In genomic region chr3:131361464-131362421, GRCh38 we compare ENCODE assay signal across 8 cellular contexts. TPM values are rescaled to one million over a fixed set of nuclear protein-coding genes. Genes with fewer than 3 reads are reported as not detected.
DNase-seq lines count a peak whose midpoint lies in the region; ATAC-seq and TF ChIP-seq lines count a peak whose summit lies in the region.

No MANE protein-coding gene starts in this region.

- no peaks in the 10 kb centered on the region for H3K79me2 ChIP-seq in Karpas-422 (ENCODE audit: low read length)

- no peak overlapping the region for H3K4me2 ChIP-seq in Karpas-422 (ENCODE audit: low read depth, low read length, poor library complexity, severe bottlenecking)

- TF ChIP-seq CTCF in neural crest cell (conservative IDR thresholded peaks at IDR 0.05) = no peak

- peaks cover 6% of the 10 kb centered on the region for H3K9me3 Mint-ChIP-seq in activated T-cell treated with anti-CD3 and anti-CD28 coated beads, Interleukin-2, amount 50 U/mL, for 4 hours
- peaks cover 8% of the 10 kb centered on the region for H3K9me3 Mint-ChIP-seq in neural crest cell

- no peak overlapping the region for H3K4me3 ChIP-seq in Karpas-422 (ENCODE audit: low read length)

- no peak overlapping the region for H3K9ac ChIP-seq in Karpas-422 (ENCODE audit: low read length)

- no peaks in the 10 kb centered on the region for H4K20me1 ChIP-seq in Karpas-422 (ENCODE audit: insufficient read depth, low read depth, low read length)

- H3K36me3 Mint-ChIP-seq in activated T-cell treated with anti-CD3 and anti-CD28 coated beads, Interleukin-2, amount 50 U/mL, for 4 hours (ENCODE audit: insufficient read depth) = no peaks in the 10 kb centered on the region
- no peaks in the 10 kb centered on the region for H3K36me3 Mint-ChIP-seq in neural crest cell (ENCODE audit: low read depth)

- DNase-seq in AG08395 (ENCODE audit: low spot score) = peak; percentile 36
- no peak for DNase-seq in activated T-cell treated with anti-CD3 and anti-CD28 coated beads, Interleukin-2, amount 50 U/mL, for 4 hours
- DNase-seq in germinal center (ENCODE audit: low spot score) = peak; percentile 50
- DNase-seq in neural crest cell (ENCODE audit: low read depth, low spot score) = peak; percentile 18
- DNase-seq in Karpas-422 = no peak
- DNase-seq in OCI-M2 (lab: John Stamatoyannopoulos, UW; ENCODE audit: unreplicated experiment) = no peak

- peak overlapping the region; percentile 35 for H3K4me3 Mint-ChIP-seq in activated T-cell treated with anti-CD3 and anti-CD28 coated beads, Interleukin-2, amount 50 U/mL, for 4 hours
- H3K4me3 Mint-ChIP-seq in neural crest cell = peak overlapping the region; percentile 76

- H3K27ac ChIP-seq in Karpas-422 (ENCODE audit: low read length) = no peak overlapping the region

- H3K9me3 ChIP-seq in Karpas-422 (ENCODE audit: low read length) = no peaks in the 10 kb centered on the region

- no peaks in the 10 kb centered on the region for H3K4me1 ChIP-seq in Karpas-422 (ENCODE audit: low read length)

- ATAC-seq in GM19023 (IDR thresholded peaks at IDR 0.05; ENCODE audit: unreplicated experiment) (peak; percentile 91), HG03521 (IDR thresholded peaks at IDR 0.05; ENCODE audit: unreplicated experiment) (peak; percentile 98)
- ATAC-seq in activated T-cell treated with anti-CD3 and anti-CD28 coated beads, Interleukin-2, amount 50 U/mL, for 4 hours = peak; percentile 41 to 42

- H3K27me3 ChIP-seq in Karpas-422 (ENCODE audit: low read length) = no peaks in the 10 kb centered on the region

- H3K27ac Mint-ChIP-seq in neural crest cell (ENCODE audit: unreplicated experiment) = no peak overlapping the region

- H3K9me2 ChIP-seq in Karpas-422 (replicated peaks; ENCODE audit: insufficient read depth, low read length) = no peaks in the 10 kb centered on the region

- peaks cover 49% of the 10 kb centered on the region for H3K27me3 Mint-ChIP-seq in activated T-cell treated with anti-CD3 and anti-CD28 coated beads, Interleukin-2, amount 50 U/mL, for 4 hours (ENCODE audit: low read depth)
- peaks cover 29% of the 10 kb centered on the region for H3K27me3 Mint-ChIP-seq in neural crest cell (ENCODE audit: low read depth)

- peaks cover 4% of the 10 kb centered on the region for H3K4me1 Mint-ChIP-seq in activated T-cell treated with anti-CD3 and anti-CD28 coated beads, Interleukin-2, amount 50 U/mL, for 4 hours (ENCODE audit: low read depth)
- peaks cover 7% of the 10 kb centered on the region for H3K4me1 Mint-ChIP-seq in neural crest cell

- H2AFZ ChIP-seq in Karpas-422 (ENCODE audit: low read length) = no peak overlapping the region

- no peaks in the 10 kb centered on the region for H3K36me3 ChIP-seq in Karpas-422 (ENCODE audit: insufficient read depth, low read length)

RNA-seq across cellular contexts. Expression of gene NUDT16, which starts 19.8 kb away (rescaled TPM):
- 1 to 10 TPM; 2.7 to 3.6 (median 3.5) TPM for total RNA-seq in activated T-cell treated with anti-CD3 and anti-CD28 coated beads, Interleukin-2, amount 50 U/mL, for 4 hours
- 30.3 and 30.5 TPM in 2 replicates for total RNA-seq in neural crest cell
- 0.93 and 3.1 TPM in 2 replicates for total RNA-seq in Karpas-422 (2014; rRNA removed; shearing (Covaris generic); ENCODE audit: low replicate concordance)

Comparison
In these comparisons a context has a peak if more than half of its experiments do, and no peak if none do; other contexts are left out.
1. DNase-seq: peak in AG08395 (single experiment), germinal center (single experiment) and neural crest cell (single experiment); none in activated T-cell treated with anti-CD3 and anti-CD28 coated beads, Interleukin-2, amount 50 U/mL, for 4 hours (single experiment), Karpas-422 (single experiment) and OCI-M2 (single experiment).
2. ATAC-seq: peak in every context shown above with its lines; median percentile 98 in HG03521; 91 in GM19023; 42 in activated T-cell treated with anti-CD3 and anti-CD28 coated beads, Interleukin-2, amount 50 U/mL, for 4 hours.